1 cellular context compared by ENCODE assay signal in genomic region chr10:73131295-73131694, GRCh38.
TF ChIP-seq lines count a peak whose summit lies in the region.

No MANE protein-coding gene starts in this region.

TF ChIP-seq in HEK293, 187 proteins besides CTCF, POLR2A, EP300 and RAD21 (continued from another document and continues in another):
- no peak for TF ChIP-seq ZNF692 (tag by site-specific recombination; IDR thresholded peaks at IDR 0.05)
- no peak for TF ChIP-seq ZNF548 (tag by site-specific recombination; IDR thresholded peaks at IDR 0.05)
- TF ChIP-seq ZNF155 (tag by site-specific recombination; IDR thresholded peaks at IDR 0.05), result no peak
- no peak for TF ChIP-seq EGR2 (tag by site-specific recombination; IDR thresholded peaks at IDR 0.05; ENCODE audit: low read depth)
- no peak for TF ChIP-seq INSM2 (tag by site-specific recombination; IDR thresholded peaks at IDR 0.05)
- TF ChIP-seq PRDM2 (tag by site-specific recombination; IDR thresholded peaks at IDR 0.05; ENCODE audit: borderline replicate concordance), result no peak
- no peak for TF ChIP-seq ZNF510 (tag by site-specific recombination; IDR thresholded peaks at IDR 0.05; ENCODE audit: insufficient replicate concordance)
- no peak for TF ChIP-seq ZNF792 (tag by site-specific recombination; IDR thresholded peaks at IDR 0.05)
- no peak for TF ChIP-seq ZNF530 (tag by site-specific recombination; IDR thresholded peaks at IDR 0.05; ENCODE audit: low read depth)
- TF ChIP-seq ZSCAN16 (tag by site-specific recombination; IDR thresholded peaks at IDR 0.05), result no peak
- no peak for TF ChIP-seq ELK4 (IDR thresholded peaks at IDR 0.05; ENCODE audit: borderline replicate concordance, low read depth, low read length)
- no peak for TF ChIP-seq ZNF280C (tag by site-specific recombination; IDR thresholded peaks at IDR 0.05)
- no peak for TF ChIP-seq ZNF785 (tag by site-specific recombination; IDR thresholded peaks at IDR 0.05)
- TF ChIP-seq REST (tag by site-specific recombination; IDR thresholded peaks at IDR 0.05), result no peak
- TF ChIP-seq ZNF248 (tag by site-specific recombination; IDR thresholded peaks at IDR 0.05), result no peak
- TF ChIP-seq ZNF513 (tag by site-specific recombination; IDR thresholded peaks at IDR 0.05), result no peak
- TF ChIP-seq ZNF518A (tag by site-specific recombination; conservative IDR thresholded peaks at IDR 0.05; ENCODE audit: low read depth), result no peak
- TF ChIP-seq ZNF175 (tag by site-specific recombination; IDR thresholded peaks at IDR 0.05), result no peak
- TF ChIP-seq ZNF24 (tag by site-specific recombination; IDR thresholded peaks at IDR 0.05), result no peak
- TF ChIP-seq ZNF664 (tag by site-specific recombination; IDR thresholded peaks at IDR 0.05), result 0 out of 2 replicates have a peak, but pooled peaks have one; percentile 27
- no peak for TF ChIP-seq ZNF148 (tag by site-specific recombination; IDR thresholded peaks at IDR 0.05; ENCODE audit: borderline replicate concordance)
- TF ChIP-seq ZNF561 (tag by site-specific recombination; IDR thresholded peaks at IDR 0.05; ENCODE audit: borderline replicate concordance), result no peak
- TF ChIP-seq ZNF558 (tag by site-specific recombination; IDR thresholded peaks at IDR 0.05), result no peak
- TF ChIP-seq ZNF19 (tag by site-specific recombination; IDR thresholded peaks at IDR 0.05; ENCODE audit: low read depth), result no peak
- no peak for TF ChIP-seq TRIM28 (IDR thresholded peaks at IDR 0.05; ENCODE audit: borderline replicate concordance, low read length)
